Comparison of ENCODE assay signal across 9 cellular contexts in genomic region chr20:22453244-22454080, GRCh38.
DNase-seq lines count a peak whose midpoint lies in the region; ATAC-seq, FAIRE-seq and TF ChIP-seq lines count a peak whose summit lies in the region.
"Had no signal": no experiment of that assay in that cellular context is flagged by ENCODE, and none has a peak within 500 bp of the region (broad histone marks: within the 10 kb centered on the region; RNA-seq: fewer than 3 reads in every experiment).

No MANE protein-coding gene starts in this region.

- H3K4me3 ChIP-seq in BE2C (ENCODE audit: low read depth, low read length) (no peak overlapping the region), astrocyte (ENCODE audit: insufficient read depth, low read depth, low read length) (no peak overlapping the region), liver (ENCODE audit: low read depth in 1 of 3, low read length in 3 of 3) (no peak overlapping the region)

- no peak for DNase-seq in BE2C
- peak; percentile 42 for DNase-seq in HuH-7.5 (ENCODE audit: low spot score)
- no peak for DNase-seq in astrocyte (ENCODE audit: low read depth)
- no peak for DNase-seq in HK-2 (ENCODE audit: unreplicated experiment)
- no peak for DNase-seq in activated T-cell treated with anti-CD3 and anti-CD28 coated beads, Interleukin-2, amount 50 U/mL, for 1 hour
- DNase-seq in C1 segment of cervical spinal cord (lab: John Stamatoyannopoulos, UW) = no peak
- DNase-seq: activated CD4-positive, alpha-beta memory T cell treated with anti-CD3 and anti-CD28 coated beads, Interleukin-2, amount 10 ng/mL, durations not matched to agents 7 days and 5 days had no signal

- no peak overlapping the region for H3K27ac Mint-ChIP-seq in astrocyte (ENCODE audit: unreplicated experiment)
- H3K27ac Mint-ChIP-seq: activated CD4-positive, alpha-beta memory T cell treated with anti-CD3 and anti-CD28 coated beads, Interleukin-2, amount 10 ng/mL, durations not matched to agents 7 days and 5 days had no signal

- H3K9me3 Mint-ChIP-seq in astrocyte (ENCODE audit: unreplicated experiment) = no peaks in the 10 kb centered on the region

- H3K9me3 ChIP-seq in BE2C (no peaks in the 10 kb centered on the region), astrocyte (ENCODE audit: insufficient read depth, low read depth, low read length) (no peaks in the 10 kb centered on the region), liver (ENCODE audit: control insufficient read depth in 4 of 4, low read length in 3 of 4) (no peaks in the 10 kb centered on the region)

- H3K4me1 Mint-ChIP-seq in astrocyte (ENCODE audit: low read depth, unreplicated experiment) = no peaks in the 10 kb centered on the region
- H3K4me1 Mint-ChIP-seq: activated CD4-positive, alpha-beta memory T cell treated with anti-CD3 and anti-CD28 coated beads, Interleukin-2, amount 10 ng/mL, durations not matched to agents 7 days and 5 days had no signal

- H3K27ac ChIP-seq in astrocyte (ENCODE audit: low read depth, low read length) (no peak overlapping the region), liver (ENCODE audit: low read depth in 1 of 2, low read length in 2 of 2) (peak overlapping the region; percentile 53 to 68)

- no peak overlapping the region for H3K4me3 Mint-ChIP-seq in astrocyte (ENCODE audit: unreplicated experiment)
- H3K4me3 Mint-ChIP-seq: activated CD4-positive, alpha-beta memory T cell treated with anti-CD3 and anti-CD28 coated beads, Interleukin-2, amount 10 ng/mL, durations not matched to agents 7 days and 5 days had no signal

- H3K9ac ChIP-seq in astrocyte (ENCODE audit: low read length) = no peak overlapping the region
- H3K9ac ChIP-seq in liver (ENCODE audit: low read depth in 1 of 2, low read length in 2 of 2) = no peak overlapping the region

- H2AFZ ChIP-seq in astrocyte (ENCODE audit: low read depth, low read length) = no peak overlapping the region

- no peaks in the 10 kb centered on the region for H3K4me1 ChIP-seq in BE2C
- H3K4me1 ChIP-seq in astrocyte (ENCODE audit: insufficient read depth, low read length) = no peaks in the 10 kb centered on the region
- H3K4me1 ChIP-seq in liver (ENCODE audit: control insufficient read depth in 4 of 4, insufficient read depth in 4 of 4, low read length in 3 of 4) = peaks cover 5 to 38% (median 30%) of the 10 kb centered on the region in 4 donors

- peak; percentile 27 for TF ChIP-seq CTCF in BE2C (IDR thresholded peaks at IDR 0.05; ENCODE audit: low read depth, low read length)
- TF ChIP-seq CTCF in astrocyte (IDR thresholded peaks at IDR 0.05; ENCODE audit: insufficient read depth, low read depth, low read length) = peak; percentile 43
- peak; percentile 77 for TF ChIP-seq CTCF in liver (IDR thresholded peaks at IDR 0.05; ENCODE audit: low read depth, low read length, missing input control)

- no peak for FAIRE-seq in astrocyte (lab: Jason Lieb, UNC)

- H3K79me2 ChIP-seq in astrocyte (ENCODE audit: insufficient read depth, low read length) = no peaks in the 10 kb centered on the region

- TF ChIP-seq RAD21 in liver (IDR thresholded peaks at IDR 0.05) = peak; percentile 75 to 88

- H3K36me3 ChIP-seq in BE2C = no peaks in the 10 kb centered on the region
- no peaks in the 10 kb centered on the region for H3K36me3 ChIP-seq in astrocyte (ENCODE audit: insufficient read depth, low read length)
- no peaks in the 10 kb centered on the region for H3K36me3 ChIP-seq in liver (ENCODE audit: control insufficient read depth in 4 of 4, insufficient read depth in 3 of 4, low read depth in 1 of 4, low read length in 3 of 4)

- ATAC-seq in GM21447 (IDR thresholded peaks at IDR 0.05; ENCODE audit: unreplicated experiment) = no peak

- no peaks in the 10 kb centered on the region for H4K20me1 ChIP-seq in astrocyte (ENCODE audit: insufficient read depth, low read length)

- H3K27me3 ChIP-seq in BE2C (no peaks in the 10 kb centered on the region), astrocyte (ENCODE audit: insufficient read depth, low read length) (no peaks in the 10 kb centered on the region), liver (ENCODE audit: control insufficient read depth in 4 of 4, insufficient read depth in 4 of 4, low read length in 3 of 4) (no peaks in the 10 kb centered on the region)

- H3K4me2 ChIP-seq in astrocyte (ENCODE audit: low read length) = no peak overlapping the region

- peaks cover 54% of the 10 kb centered on the region for H3K27me3 Mint-ChIP-seq in astrocyte (ENCODE audit: low read depth, unreplicated experiment)
- H3K27me3 Mint-ChIP-seq: activated CD4-positive, alpha-beta memory T cell treated with anti-CD3 and anti-CD28 coated beads, Interleukin-2, amount 10 ng/mL, durations not matched to agents 7 days and 5 days had no signal

- H3K36me3 Mint-ChIP-seq in astrocyte (ENCODE audit: low read depth, unreplicated experiment) = no peaks in the 10 kb centered on the region

- 55% methylated on average over 12 of the region's 12 CpGs for WGBS in liver

TF ChIP-seq in liver, 16 proteins besides CTCF, POLR2A, EP300 and RAD21:
- TF ChIP-seq TAF1 (conservative IDR thresholded peaks at IDR 0.05) (no peak), ATF3 (IDR thresholded peaks at IDR 0.05) (no peak), HNF4A (conservative IDR thresholded peaks at IDR 0.05) (peak in 1 of 2 donors; percentile 4), MAX (IDR thresholded peaks at IDR 0.05) (no peak), REST (IDR thresholded peaks at IDR 0.05) (no peak), ZBTB33 (IDR thresholded peaks at IDR 0.05) (no peak), SP1 (IDR thresholded peaks at IDR 0.05) (no peak), FOXA2 (IDR thresholded peaks at IDR 0.05) (no peak), JUND (IDR thresholded peaks at IDR 0.05) (no peak), NR2F2 (IDR thresholded peaks at IDR 0.05) (no peak), RXRA (IDR thresholded peaks at IDR 0.05) (peak in 1 of 2 donors; percentile 21), GABPA (IDR thresholded peaks at IDR 0.05 in 1 of 2, conservative IDR thresholded peaks at IDR 0.05 in 1 of 2) (no peak), HNF4G (IDR thresholded peaks at IDR 0.05) (no peak), YY1 (IDR thresholded peaks at IDR 0.05) (no peak), EGR1 (IDR thresholded peaks at IDR 0.05; ENCODE audit: low read depth in 2 of 2) (no peak), FOXA1 (IDR thresholded peaks at IDR 0.05) (no peak)

Comparison
In these comparisons a context has a peak if more than half of its experiments do, and no peak if none do; other contexts are left out.
1. CTCF ChIP-seq: peak in every context shown above with its lines; median percentile 77 in liver; 43 in astrocyte; 27 in BE2C.